8 cellular contexts compared by ENCODE assay signal in genomic region chr2:676647-677055, GRCh38.
DNase-seq lines count a peak whose midpoint lies in the region; ATAC-seq lines count a peak whose summit lies in the region.

No MANE protein-coding gene starts in this region.

- ATAC-seq in GM18520 (IDR thresholded peaks at IDR 0.05; ENCODE audit: unreplicated experiment) (peak; percentile 55), HG03064 (IDR thresholded peaks at IDR 0.05; ENCODE audit: low read depth, unreplicated experiment) (peak; percentile 86)

- peak overlapping the region; percentile 88 for H3K27ac ChIP-seq in cingulate gyrus (ENCODE audit: low read depth, low read length)

- DNase-seq in AG08395 (ENCODE audit: low spot score) (peak; percentile 98), NCI-H2029 treated with DMSO at 0.1 percent for 48 hours (lab: John Stamatoyannopoulos, UW) (peak; percentile 81), T-helper 9 cell (peak; percentile 96), kidney tubule cell (ENCODE audit: low spot score) (peak; percentile 99)
- DNase-seq in stimulated activated CD4-positive, alpha-beta T cell treated with anti-CD3 and anti-CD28 coated beads, Interleukin-15, amount 100 ng/mL, for 24 hours, result peak; percentile 99

Comparison
In these comparisons a context has a peak if more than half of its experiments do, and no peak if none do; other contexts are left out.
1. Peak in every context shown above with its lines: DNase-seq, ATAC-seq and H3K27ac ChIP-seq.